1 cellular context compared by ENCODE assay signal in the genomic region with DNA sequence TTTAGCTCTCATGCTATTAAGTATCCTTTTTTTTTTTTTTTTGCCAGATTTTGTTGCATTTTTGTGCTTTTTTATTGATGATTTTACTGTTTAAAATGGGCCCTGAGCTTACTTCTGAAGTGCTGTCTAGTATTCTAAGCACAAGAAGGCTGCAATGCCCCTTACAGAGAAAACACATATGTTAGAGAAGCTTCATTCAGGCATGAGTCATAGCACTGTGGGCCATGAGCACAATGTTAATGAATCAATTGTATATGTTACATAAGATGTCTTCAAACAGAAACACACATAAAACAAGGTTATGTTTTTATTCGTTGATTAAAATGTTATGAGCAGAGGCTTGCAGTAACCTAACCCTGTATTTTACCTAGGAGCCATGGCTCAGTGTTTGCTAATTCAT.
TF ChIP-seq lines count a peak whose summit lies in the region.

No MANE protein-coding gene starts in this region.

TF ChIP-seq in SK-N-SH treated with all-trans-retinoic acid at 6 μM for 48 hours, 23 proteins besides CTCF, POLR2A, EP300 and RAD21 (continued from another document):
- TF ChIP-seq, protein P1, sequence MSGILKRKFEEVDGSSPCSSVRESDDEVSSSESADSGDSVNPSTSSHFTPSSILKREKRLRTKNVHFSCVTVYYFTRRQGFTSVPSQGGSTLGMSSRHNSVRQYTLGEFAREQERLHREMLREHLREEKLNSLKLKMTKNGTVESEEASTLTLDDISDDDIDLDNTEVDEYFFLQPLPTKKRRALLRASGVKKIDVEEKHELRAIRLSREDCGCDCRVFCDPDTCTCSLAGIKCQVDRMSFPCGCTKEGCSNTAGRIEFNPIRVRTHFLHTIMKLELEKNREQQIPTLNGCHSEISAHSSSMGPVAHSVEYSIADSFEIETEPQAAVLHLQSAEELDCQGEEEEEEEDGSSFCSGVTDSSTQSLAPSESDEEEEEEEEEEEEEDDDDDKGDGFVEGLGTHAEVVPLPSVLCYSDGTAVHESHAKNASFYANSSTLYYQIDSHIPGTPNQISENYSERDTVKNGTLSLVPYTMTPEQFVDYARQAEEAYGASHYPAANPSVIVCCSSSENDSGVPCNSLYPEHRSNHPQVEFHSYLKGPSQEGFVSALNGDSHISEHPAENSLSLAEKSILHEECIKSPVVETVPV (CRISPR knock-in tag; IDR thresholded peaks at IDR 0.05), result no peak
- TF ChIP-seq ZNF70 (CRISPR knock-in tag; IDR thresholded peaks at IDR 0.05), result no peak
